18 cellular contexts compared by ENCODE assay signal in genomic region chr17:63635787-63636186, GRCh38. TPM values are rescaled to one million over a fixed set of nuclear protein-coding genes. Genes with fewer than 3 reads are reported as not detected.
DNase-seq lines count a peak whose midpoint lies in the region; ATAC-seq and TF ChIP-seq lines count a peak whose summit lies in the region.
"Had no signal": no experiment of that assay in that cellular context is flagged by ENCODE, and none has a peak within 500 bp of the region (broad histone marks: within the 10 kb centered on the region; RNA-seq: fewer than 3 reads in every experiment).

No MANE protein-coding gene starts in this region.

- no peak for TF ChIP-seq POLR2A in IMR-90 (IDR thresholded peaks at IDR 0.05; ENCODE audit: low read depth, low read length)

- peaks cover 10% of the 10 kb centered on the region; the same call in 1 of the 2 replicates for H3K9me1 ChIP-seq in IMR-90 (ENCODE audit: insufficient read depth, low read length)

- POLR2A ChIA-PET in IMR-90 (lab: Charles Lee; ENCODE audit: unreplicated experiment) = no interaction called here

- no peak overlapping the region for H2BK15ac ChIP-seq in IMR-90 (ENCODE audit: low read depth, low read length)
- H2BK15ac ChIP-seq in mesenchymal stem cell (ENCODE audit: low read depth, poor library complexity, severe bottlenecking) = no peak overlapping the region

- H4K5ac ChIP-seq in IMR-90 (ENCODE audit: low read depth, low read length) = no peak overlapping the region

- no peak overlapping the region for H3K4me3 ChIP-seq in IMR-90 (ENCODE audit: insufficient read depth, low read depth, low read length)
- no peak overlapping the region for H3K4me3 ChIP-seq in mesenchymal stem cell (ENCODE audit: insufficient read depth in 1 of 2, low read depth in 1 of 2, low read length in 2 of 2)
- H3K4me3 ChIP-seq: SJSA1, skin epidermis, tibial nerve had no signal

- H2AK9ac ChIP-seq in IMR-90 (replicated peaks; ENCODE audit: low read depth, low read length, poor library complexity) = no peak overlapping the region

- H3K27ac Mint-ChIP-seq in brain = peak overlapping the region in 3 of 5 experiments; percentile 21 to 77 (median 61)

- peaks cover 12% of the 10 kb centered on the region for H3K4me1 Mint-ChIP-seq in brain

- DNase-seq in IMR-90 (no peak), hypothalamus (lab: John Stamatoyannopoulos, UW) (peak in 30 of 51 donors; percentile 2 to 68 (median 30)), putamen (ENCODE audit: low spot score) (peak; percentile 57), mesenchymal stem cell (no peak), islet precursor cell (no peak)
- DNase-seq: activated CD4-positive, alpha-beta T cell treated with anti-CD3 and anti-CD28 coated beads, Interleukin-2, amount 50 U/mL, for 4 hours; activated gamma-delta T cell; CD8-positive, alpha-beta memory T cell; KG1; PC-3; stimulated activated CD4-positive, alpha-beta T cell treated with anti-CD3 and anti-CD28 coated beads, Interleukin-2, amount 100 ng/mL, for 48 hours; stimulated activated naive CD4-positive, alpha-beta T cell treated with Interleukin-2 at 50 U/mL for 16 hours; WERI-Rb-1 had no signal

- H2AFZ ChIP-seq in IMR-90 (replicated peaks; ENCODE audit: low read length, poor library complexity) (no peak overlapping the region), mesenchymal stem cell (ENCODE audit: low read depth, low read length) (no peak overlapping the region)

- H3K4me1 ChIP-seq in IMR-90 (ENCODE audit: control insufficient read depth, insufficient read depth, low read length) = peaks cover 5% of the 10 kb centered on the region
- H3K4me1 ChIP-seq in mesenchymal stem cell (ENCODE audit: control insufficient read depth, insufficient read depth, low read depth, low read length) = peaks cover 2% of the 10 kb centered on the region
- H3K4me1 ChIP-seq: SJSA1 had no signal

- H4K20me1 ChIP-seq in IMR-90 (ENCODE audit: insufficient read depth, low read length) = 0 out of 2 replicates have a peak, but pooled peaks cover 3% of the 10 kb centered on the region

- no peak overlapping the region for H3K4me2 ChIP-seq in IMR-90 (ENCODE audit: low read depth, low read length)
- H3K4me2 ChIP-seq in mesenchymal stem cell (ENCODE audit: low read length, poor library complexity, severe bottlenecking) = no peak overlapping the region

- no CpG with 5 or more reads among the region's 2 CpGs for WGBS in IMR-90 (ENCODE audit: extremely low coverage in 2 of 2, insufficient read length in 1 of 2), 2 experiments
- 100% methylated on average over 2 of the region's 2 CpGs for WGBS in mesenchymal stem cell

- H2BK5ac ChIP-seq in IMR-90 (ENCODE audit: low read depth, low read length, poor library complexity, severe bottlenecking) (no peak overlapping the region), mesenchymal stem cell (ENCODE audit: low read depth, low read length, poor library complexity, severe bottlenecking) (no peak overlapping the region)

- H3K9me3 Mint-ChIP-seq in brain = no peaks in the 10 kb centered on the region
- H3K9me3 Mint-ChIP-seq: CD8-positive, alpha-beta memory T cell had no signal

- H4K91ac ChIP-seq in IMR-90 (ENCODE audit: insufficient read depth, low read depth, low read length) (no peak overlapping the region), mesenchymal stem cell (ENCODE audit: low read length) (no peak overlapping the region)

- peak; percentile 55 for ATAC-seq in IMR-90 (ENCODE audit: low read depth)
- no peak for ATAC-seq in HG02852 (IDR thresholded peaks at IDR 0.05; ENCODE audit: unreplicated experiment)
- ATAC-seq: PC-3 had no signal

- no peak overlapping the region for H4K8ac ChIP-seq in IMR-90 (ENCODE audit: low read depth in 2 of 2, low read length in 2 of 2)
- H4K8ac ChIP-seq in mesenchymal stem cell (ENCODE audit: low read length) = no peak overlapping the region

- H3K36me3 ChIP-seq in IMR-90 (ENCODE audit: control insufficient read depth, insufficient read depth, low read length) = peaks cover 14% of the 10 kb centered on the region
- peaks cover 7 to 75% of the 10 kb centered on the region in 2 experiments for H3K36me3 ChIP-seq in mesenchymal stem cell (ENCODE audit: control insufficient read depth in 1 of 2, insufficient read depth in 2 of 2, low read depth in 1 of 2, low read length in 2 of 2)

- no peak overlapping the region for H3K56ac ChIP-seq in IMR-90 (ENCODE audit: extremely low read depth, insufficient read depth, low read length)

- no peak overlapping the region for H3K27ac ChIP-seq in IMR-90 (ENCODE audit: insufficient read depth, low read length)
- H3K27ac ChIP-seq in mesenchymal stem cell (ENCODE audit: low read length, poor library complexity, severe bottlenecking) = no peak overlapping the region
- H3K27ac ChIP-seq: SJSA1, tibial nerve, WERI-Rb-1 had no signal

- H3K14ac ChIP-seq in IMR-90 (replicated peaks; ENCODE audit: low read depth, low read length) (no peak overlapping the region), mesenchymal stem cell (ENCODE audit: low read length in 2 of 2) (no peak overlapping the region)

- BruUV-seq in IMR-90 (replicated peaks; lab: Mats Ljungman, UMichigan) = no TSS peak

- no peak overlapping the region for H2AK5ac ChIP-seq in IMR-90 (ENCODE audit: low read depth, low read length)
- H2AK5ac ChIP-seq in mesenchymal stem cell (ENCODE audit: low read length, severe bottlenecking) = no peak overlapping the region

- no peak for TF ChIP-seq RAD21 in IMR-90 (IDR thresholded peaks at IDR 0.05; ENCODE audit: low read length)

- dilution Hi-C loops in IMR-90 (cut with HindIII; ENCODE audit: low sequenced_read_pairs, unreplicated experiment) = no loop called here

- no peak overlapping the region for H2BK20ac ChIP-seq in IMR-90 (ENCODE audit: low read depth, low read length)

- in situ Hi-C loops in IMR-90 (cut with MboI; ENCODE audit: low sequenced_read_pairs) = no loop called here

- no peaks in the 10 kb centered on the region for H3K27me3 ChIP-seq in IMR-90 (ENCODE audit: control insufficient read depth, insufficient read depth, low read length)
- H3K27me3 ChIP-seq in mesenchymal stem cell (ENCODE audit: control insufficient read depth in 1 of 2, insufficient read depth in 1 of 2, low read length in 2 of 2) = no peaks in the 10 kb centered on the region
- H3K27me3 ChIP-seq: SJSA1, tibial nerve had no signal

- H3K36me3 Mint-ChIP-seq in brain = peaks cover 27% of the 10 kb centered on the region

- intact Hi-C loops in IMR-90 (cut with micrococcal nuclease) = no loop called here

- H2BK12ac ChIP-seq in mesenchymal stem cell (ENCODE audit: low read length in 2 of 2) = no peak overlapping the region

- TF ChIP-seq CTCF in IMR-90 (conservative IDR thresholded peaks at IDR 0.05; ENCODE audit: low read depth, low read length) (no peak), brain (conservative IDR thresholded peaks at IDR 0.05) (no peak)

- CTCF ChIA-PET in IMR-90 (lab: Yijun Ruan, JAX) = no interaction called here

- H3K27me3 Mint-ChIP-seq in brain = no peaks in the 10 kb centered on the region
- H3K27me3 Mint-ChIP-seq: CD8-positive, alpha-beta memory T cell had no signal

- H3K4me3 Mint-ChIP-seq in brain = peak overlapping the region in 1 of 5 experiments; percentile 4
- H3K4me3 Mint-ChIP-seq: CD8-positive, alpha-beta memory T cell had no signal

- H2BK120ac ChIP-seq in IMR-90 (ENCODE audit: low read depth, low read length) (no peak overlapping the region), mesenchymal stem cell (ENCODE audit: low read depth, low read length) (no peak overlapping the region)

- peaks cover 19 to 28% of the 10 kb centered on the region in 2 experiments; a peak in 3 of 4 replicates for H3K79me1 ChIP-seq in IMR-90 (ENCODE audit: low read depth in 1 of 2, low read length in 2 of 2)
- H3K79me1 ChIP-seq in mesenchymal stem cell (replicated peaks; ENCODE audit: low read length, poor library complexity, severe bottlenecking) = peaks cover 10% of the 10 kb centered on the region

- H3K9ac ChIP-seq in IMR-90 (ENCODE audit: low read depth, low read length) = no peak overlapping the region
- no peak overlapping the region for H3K9ac ChIP-seq in mesenchymal stem cell (ENCODE audit: low read length)

- H3K18ac ChIP-seq in IMR-90 (ENCODE audit: low read depth, low read length) (no peak overlapping the region), mesenchymal stem cell (ENCODE audit: low read depth in 1 of 2, low read length in 2 of 2) (no peak overlapping the region)

- no peaks in the 10 kb centered on the region for H3K9me3 ChIP-seq in IMR-90 (ENCODE audit: control insufficient read depth, insufficient read depth, low read length)
- no peaks in the 10 kb centered on the region for H3K9me3 ChIP-seq in mesenchymal stem cell (ENCODE audit: control insufficient read depth, low read length)
- H3K9me3 ChIP-seq: SJSA1, tibial nerve had no signal

- H3K4ac ChIP-seq in IMR-90 (ENCODE audit: low read depth, low read length) = no peak overlapping the region
- H3K4ac ChIP-seq in mesenchymal stem cell (ENCODE audit: low read depth in 1 of 2, low read length in 2 of 2) = no peak overlapping the region

- H3K23ac ChIP-seq in IMR-90 (ENCODE audit: low read depth, low read length) (no peak overlapping the region), mesenchymal stem cell (ENCODE audit: low read length in 2 of 2) (no peak overlapping the region)

TF ChIP-seq in IMR-90, 13 proteins besides CTCF, POLR2A, EP300 and RAD21 (continues in another document):
- TF ChIP-seq BHLHE40 (IDR thresholded peaks at IDR 0.05; ENCODE audit: low read depth, low read length) = no peak
- TF ChIP-seq MXI1 (IDR thresholded peaks at IDR 0.05; ENCODE audit: borderline replicate concordance, low read depth, low read length) = no peak
- no peak for TF ChIP-seq MAZ (IDR thresholded peaks at IDR 0.05; ENCODE audit: borderline replicate concordance, low read depth, low read length)
- TF ChIP-seq MAFK (IDR thresholded peaks at IDR 0.05; ENCODE audit: low read depth, low read length) = no peak
- no peak for TF ChIP-seq RCOR1 (IDR thresholded peaks at IDR 0.05; ENCODE audit: insufficient replicate concordance, low read length)
- TF ChIP-seq SMC3 (IDR thresholded peaks at IDR 0.05; ENCODE audit: low read depth, low read length) = no peak
- TF ChIP-seq RFX5 (IDR thresholded peaks at IDR 0.05; ENCODE audit: low read depth, low read length) = no peak
- no peak for TF ChIP-seq CHD1 (IDR thresholded peaks at IDR 0.05; ENCODE audit: low read depth, low read length)

RNA-seq across cellular contexts. Expression of gene MAP3K3, which starts 13.6 kb away (rescaled TPM):
- total RNA-seq in IMR-90 (2012; rRNA removed) = 24.2 and 25.6 TPM in 2 replicates
- polyA plus RNA-seq in IMR-90 (2012; rRNA removed) (19.1 TPM in 2 replicates), brain (ENCODE audit: insufficient read depth, low read depth, low replicate concordance) (18.7 TPM)
- polyA plus RNA-seq in IMR-90 (2012; cell fraction: cytosol; rRNA removed) = 13.9 and 15.5 TPM in 2 replicates
- polyA plus RNA-seq in IMR-90 (2012; cell fraction: nucleus; rRNA removed; ENCODE audit: low replicate concordance) = 34.5 and 36.8 TPM in 2 replicates
- polyA plus RNA-seq in mesenchymal stem cell (2013, experiment 1 of 2) = 16.9 TPM
- 17.1 TPM for polyA plus RNA-seq in mesenchymal stem cell (2013, experiment 2 of 2)

RNA-seq across cellular contexts. Expression of gene TACO1, which starts 35.1 kb away (rescaled TPM):
- total RNA-seq in IMR-90 (2012; rRNA removed) = 6.5 and 9.4 TPM in 2 replicates
- polyA plus RNA-seq in IMR-90 (2012; rRNA removed) (28.8 and 32.8 TPM in 2 replicates), brain (ENCODE audit: insufficient read depth, low read depth, low replicate concordance) (29.3 TPM)
- 14.2 and 15.9 TPM in 2 replicates for polyA plus RNA-seq in IMR-90 (2012; cell fraction: cytosol; rRNA removed)
- 9.9 and 11.3 TPM in 2 replicates for polyA plus RNA-seq in IMR-90 (2012; cell fraction: nucleus; rRNA removed; ENCODE audit: low replicate concordance)
- 15.9 TPM for polyA plus RNA-seq in mesenchymal stem cell (2013, experiment 1 of 2)
- 15.5 TPM for polyA plus RNA-seq in mesenchymal stem cell (2013, experiment 2 of 2)

Comparison
In these comparisons a context has a peak if more than half of its experiments do, and no peak if none do; other contexts are left out.
1. DNase-seq: peak in hypothalamus (30 of 51) and putamen (single experiment); none in IMR-90 (single experiment), mesenchymal stem cell (single experiment) and islet precursor cell (single experiment).